Comparison of ENCODE assay signal across 13 cellular contexts in genomic region chr16:56262879-56263245, GRCh38.
DNase-seq lines count a peak whose midpoint lies in the region; ATAC-seq and TF ChIP-seq lines count a peak whose summit lies in the region.
"Had no signal": no experiment of that assay in that cellular context is flagged by ENCODE, and none has a peak within 500 bp of the region (broad histone marks: within the 10 kb centered on the region; RNA-seq: fewer than 3 reads in every experiment).

No MANE protein-coding gene starts in this region.

- no peak for DNase-seq in CD4-positive, alpha-beta T cell
- DNase-seq in T-cell (no peak), glutamatergic neuron (no peak), NCI-H510A treated with DMSO at 0.1 percent for 48 hours (lab: John Stamatoyannopoulos, UW) (no peak), NCI-H2107 treated with DMSO at 0.1 percent for 48 hours (lab: John Stamatoyannopoulos, UW; ENCODE audit: unreplicated experiment) (no peak), HAP-1 (ENCODE audit: low spot score in 2 of 2) (no peak)
- DNase-seq: activated CD4-positive, CD25-positive, alpha-beta regulatory T cell treated with anti-CD3 and anti-CD28 coated beads, Interleukin-2, amount 50 U/mL, for 72 hours; AML-193; KBM-7; stimulated activated naive CD4-positive, alpha-beta T cell treated with Interleukin-2 at 50 U/mL for 16 hours had no signal

- no peaks in the 10 kb centered on the region for H3K9me3 Mint-ChIP-seq in CD4-positive, alpha-beta T cell
- H3K9me3 Mint-ChIP-seq in T-cell (no peaks in the 10 kb centered on the region), glutamatergic neuron (ENCODE audit: unreplicated experiment) (peaks cover 10% of the 10 kb centered on the region)

- H3K27ac ChIP-seq in CD4-positive, alpha-beta T cell (ENCODE audit: low read depth, low read length) = no peak overlapping the region
- H3K27ac ChIP-seq in rectal smooth muscle tissue (ENCODE audit: low read depth, low read length) = peak overlapping the region; percentile 55
- H3K27ac ChIP-seq: parathyroid adenoma had no signal

- no peak for TF ChIP-seq CTCF in CD4-positive, alpha-beta T cell (IDR thresholded peaks at IDR 0.05)
- TF ChIP-seq CTCF in glutamatergic neuron (IDR thresholded peaks at IDR 0.05; ENCODE audit: partially characterized antibody, unreplicated experiment) = no peak

- no peak overlapping the region for H3K9ac ChIP-seq in rectal smooth muscle tissue (ENCODE audit: low read length)
- H3K9ac ChIP-seq: parathyroid adenoma had no signal

- in situ Hi-C loops in HAP-1 (cut with MboI; ENCODE audit: low sequenced_read_pairs) = no loop called here

- peaks cover 46% of the 10 kb centered on the region for H3K4me1 Mint-ChIP-seq in CD4-positive, alpha-beta T cell (ENCODE audit: low read depth)
- H3K4me1 Mint-ChIP-seq in T-cell (peaks cover 25 to 52% (median 40%) of the 10 kb centered on the region in 3 donors), glutamatergic neuron (ENCODE audit: low read depth, unreplicated experiment) (peaks cover 56% of the 10 kb centered on the region)

- no peaks in the 10 kb centered on the region for H3K36me3 Mint-ChIP-seq in CD4-positive, alpha-beta T cell (ENCODE audit: low read depth)
- H3K36me3 Mint-ChIP-seq in T-cell (no peaks in the 10 kb centered on the region), glutamatergic neuron (ENCODE audit: unreplicated experiment) (no peaks in the 10 kb centered on the region)

- H3K9me3 ChIP-seq in CD4-positive, alpha-beta T cell (ENCODE audit: control insufficient read depth, low read length) = no peaks in the 10 kb centered on the region
- H3K9me3 ChIP-seq in HAP-1 = no peaks in the 10 kb centered on the region

- H3K36me3 ChIP-seq in rectal smooth muscle tissue (ENCODE audit: control insufficient read depth, insufficient read depth, low read length) (no peaks in the 10 kb centered on the region), HAP-1 (replicated peaks) (no peaks in the 10 kb centered on the region)

- H3K27ac Mint-ChIP-seq in CD4-positive, alpha-beta T cell = peak overlapping the region; percentile 75
- H3K27ac Mint-ChIP-seq in T-cell (peak overlapping the region; percentile 90 to 95), glutamatergic neuron (ENCODE audit: unreplicated experiment) (peak overlapping the region; percentile 71)

- ATAC-seq in CD4-positive, alpha-beta T cell (ENCODE audit: poor library complexity) = no peak
- no peak for ATAC-seq in T-cell (replicated peaks in 1 of 4)
- no peak for ATAC-seq in GM21515 (IDR thresholded peaks at IDR 0.05; ENCODE audit: unreplicated experiment)

- H3K4me3 Mint-ChIP-seq in CD4-positive, alpha-beta T cell = peak overlapping the region; percentile 13
- peak overlapping the region in 1 of 3 donors; percentile 65 for H3K4me3 Mint-ChIP-seq in T-cell
- peak overlapping the region; percentile 34 for H3K4me3 Mint-ChIP-seq in glutamatergic neuron (ENCODE audit: unreplicated experiment)

- CTCF ChIA-PET in CD4-positive, alpha-beta T cell (lab: Charles Lee) = interaction anchor here (0.7 to 2.6 kb wide), 5 partner anchors 13 to 72 kb away, joined by 3 to 11 read pairs (median 6); partner anchors contain the start of gene GNAO1
- CTCF ChIA-PET in T-cell (lab: Charles Lee) = interaction anchor here (0.6 to 1.6 kb wide), 6 partner anchors 10 to 438 kb away, joined by 3 to 6 read pairs (median 4); no protein-coding TSS in a partner anchor

- intact Hi-C loops in CD4-positive, alpha-beta T cell (cut with DNase I, micrococcal nuclease) = loop anchor here in 1 of 2 experiments (1.0 kb wide), 1 partner anchor 72 kb away; the partner anchor contains the start of gene GNAO1

- peaks cover 45% of the 10 kb centered on the region for H3K4me1 ChIP-seq in rectal smooth muscle tissue (ENCODE audit: control insufficient read depth, insufficient read depth, low read length)
- H3K4me1 ChIP-seq in HAP-1 = no peaks in the 10 kb centered on the region

- H3K27me3 Mint-ChIP-seq in CD4-positive, alpha-beta T cell = no peaks in the 10 kb centered on the region
- no peaks in the 10 kb centered on the region for H3K27me3 Mint-ChIP-seq in T-cell
- H3K27me3 Mint-ChIP-seq in glutamatergic neuron (ENCODE audit: unreplicated experiment) = peaks cover 6% of the 10 kb centered on the region

- H3K4me3 ChIP-seq in rectal smooth muscle tissue (ENCODE audit: low read length) (no peak overlapping the region), HAP-1 (no peak overlapping the region)

- POLR2A ChIA-PET in CD4-positive, alpha-beta T cell (lab: Charles Lee) = interaction anchor here (0.9 to 1.4 kb wide), 5 partner anchors 15 to 73 kb away, joined by 3 to 7 read pairs (median 6); partner anchors contain the start of gene GNAO1
- POLR2A ChIA-PET in T-cell (lab: Charles Lee) = interaction anchor here in 1 of 2 donors (0.6 kb wide), 1 partner anchor 1332 kb away, joined by 3 read pairs; no protein-coding TSS in a partner anchor

- no peaks in the 10 kb centered on the region for H3K27me3 ChIP-seq in CD4-positive, alpha-beta T cell (ENCODE audit: control insufficient read depth, insufficient read depth, low read length)
- H3K27me3 ChIP-seq in rectal smooth muscle tissue (ENCODE audit: control insufficient read depth, insufficient read depth, low read length) (no peaks in the 10 kb centered on the region), HAP-1 (ENCODE audit: low read depth) (no peaks in the 10 kb centered on the region)
